In the genomic region with DNA sequence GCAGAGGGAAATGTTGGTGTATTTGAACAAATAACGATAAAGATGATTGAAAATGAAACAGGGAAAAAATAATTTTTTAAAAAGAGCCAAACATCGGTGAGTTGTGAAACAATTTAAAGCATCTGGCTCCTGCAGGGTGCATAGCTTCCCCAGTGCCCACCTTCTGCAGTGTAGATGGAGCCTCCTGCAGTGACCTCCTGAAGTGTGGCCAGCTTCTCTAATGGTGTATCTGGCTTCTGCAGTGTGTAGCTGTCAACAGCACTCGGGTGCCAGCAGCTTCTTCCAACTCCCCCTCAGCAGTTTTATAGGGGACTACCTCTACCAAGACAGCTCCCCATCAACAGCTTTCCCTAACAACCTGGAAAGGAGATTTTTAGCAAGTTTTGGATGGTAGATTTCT, we compare ENCODE assay signal across 19 cellular contexts.
DNase-seq lines count a peak whose midpoint lies in the region; ATAC-seq and TF ChIP-seq lines count a peak whose summit lies in the region.
"Had no signal": no experiment of that assay in that cellular context is flagged by ENCODE, and none has a peak within 500 bp of the region (broad histone marks: within the 10 kb centered on the region; RNA-seq: fewer than 3 reads in every experiment).

No MANE protein-coding gene starts in this region.

- POLR2A ChIA-PET in HEK293 (lab: Yijun Ruan, JAX), result no interaction called here

- WGBS in endodermal cell (ENCODE audit: insufficient coverage in 1 of 2, insufficient read length in 1 of 2), 2 experiments, result 70 to 83% methylated on average over 2 to 3 of the region's 3 CpGs

- in situ Hi-C loops in G401 (cut with HindIII; ENCODE audit: low sequenced_read_pairs), result no loop called here

- H3K9me3 Mint-ChIP-seq in endodermal cell, result no peaks in the 10 kb centered on the region
- peaks cover 46% of the 10 kb centered on the region for H3K9me3 Mint-ChIP-seq in HFFc6
- H3K9me3 Mint-ChIP-seq in activated CD8-positive, alpha-beta memory T cell treated with anti-CD3 and anti-CD28 coated beads, Interleukin-2, amount 10 ng/mL, durations not matched to agents 7 days and 5 days (ENCODE audit: low read depth), result no peaks in the 10 kb centered on the region
- H3K9me3 Mint-ChIP-seq: CD4-positive, alpha-beta T cell had no signal

- H3K4me1 Mint-ChIP-seq in endodermal cell, result peaks cover 13% of the 10 kb centered on the region
- no peaks in the 10 kb centered on the region for H3K4me1 Mint-ChIP-seq in HFFc6 (ENCODE audit: low read depth)
- no peaks in the 10 kb centered on the region for H3K4me1 Mint-ChIP-seq in activated CD8-positive, alpha-beta memory T cell treated with anti-CD3 and anti-CD28 coated beads, Interleukin-2, amount 10 ng/mL, durations not matched to agents 7 days and 5 days
- H3K4me1 Mint-ChIP-seq: B cell; CD14-positive monocyte; CD8-positive, alpha-beta memory T cell had no signal

- DNase-seq in G401 (ENCODE audit: low spot score), result peak; percentile 9
- DNase-seq in NCI-H69 (lab: John Stamatoyannopoulos, UW), result peak; percentile 9
- DNase-seq in endodermal cell, result peak; percentile 57
- no peak for DNase-seq in HFFc6
- no peak for DNase-seq in NOMO-1 (lab: John Stamatoyannopoulos, UW; ENCODE audit: unreplicated experiment in 2 of 2)
- DNase-seq in BE2C, result no peak
- no peak for DNase-seq in activated CD8-positive, alpha-beta memory T cell treated with anti-CD3 and anti-CD28 coated beads, Interleukin-2, amount 10 ng/mL, durations not matched to agents 7 days and 5 days
- DNase-seq: CD4-positive, alpha-beta T cell; CD8-positive, alpha-beta memory T cell; DMS 273 treated with DMSO at 0.1 percent for 48 hours; DMS79; EL; GF-D8 had no signal

- H3K27ac Mint-ChIP-seq in endodermal cell, result no peak overlapping the region
- H3K27ac Mint-ChIP-seq in HFFc6, result no peak overlapping the region
- no peak overlapping the region for H3K27ac Mint-ChIP-seq in activated CD8-positive, alpha-beta memory T cell treated with anti-CD3 and anti-CD28 coated beads, Interleukin-2, amount 10 ng/mL, durations not matched to agents 7 days and 5 days
- H3K27ac Mint-ChIP-seq: B cell; CD14-positive monocyte; CD4-positive, alpha-beta T cell; CD8-positive, alpha-beta memory T cell had no signal

- TF ChIP-seq CTCF in HEK293 (tag by site-specific recombination; IDR thresholded peaks at IDR 0.05) (no peak), endodermal cell (conservative IDR thresholded peaks at IDR 0.05) (no peak), HFFc6 (IDR thresholded peaks at IDR 0.05) (no peak), BE2C (IDR thresholded peaks at IDR 0.05; ENCODE audit: low read depth, low read length) (no peak)

- H3K9ac ChIP-seq in endodermal cell (ENCODE audit: extremely low read depth, low read length, poor library complexity, severe bottlenecking), result no peak overlapping the region
- H3K9ac ChIP-seq: BLaER1 treated with 17β-estradiol and CSF1 and Interleukin-3, amounts not matched to agents 10 nM and 100 nM had no signal

- H3K9me3 ChIP-seq in HEK293 (ENCODE audit: control insufficient read depth, insufficient read depth, low read depth, low read length), result no peaks in the 10 kb centered on the region
- no peaks in the 10 kb centered on the region for H3K9me3 ChIP-seq in endodermal cell (ENCODE audit: control insufficient read depth, low read length)
- no peaks in the 10 kb centered on the region for H3K9me3 ChIP-seq in BE2C
- H3K9me3 ChIP-seq: BLaER1 treated with 17β-estradiol and CSF1 and Interleukin-3, amounts not matched to agents 10 nM and 100 nM; HAP-1 had no signal

- H3K27ac ChIP-seq in HEK293 (ENCODE audit: extremely low read depth, low read depth, low read length) (no peak overlapping the region), endodermal cell (ENCODE audit: low read depth, low read length) (no peak overlapping the region)
- H3K27ac ChIP-seq: 22Rv1; BLaER1 treated with 17β-estradiol and CSF1 and Interleukin-3, amounts not matched to agents 10 nM and 100 nM had no signal

- H3K27me3 ChIP-seq in endodermal cell (ENCODE audit: control insufficient read depth, insufficient read depth, low read length, poor library complexity, severe bottlenecking) (no peaks in the 10 kb centered on the region), BE2C (no peaks in the 10 kb centered on the region)
- H3K27me3 ChIP-seq: BLaER1 treated with 17β-estradiol and CSF1 and Interleukin-3, amounts not matched to agents 10 nM and 100 nM had no signal

- H3K36me3 ChIP-seq in HEK293 (ENCODE audit: control insufficient read depth in 2 of 2, insufficient read depth in 1 of 2, low read length in 2 of 2) (no peaks in the 10 kb centered on the region), endodermal cell (ENCODE audit: control insufficient read depth, insufficient read depth, low read length) (no peaks in the 10 kb centered on the region), BE2C (no peaks in the 10 kb centered on the region)
- H3K36me3 ChIP-seq: BLaER1 treated with 17β-estradiol and CSF1 and Interleukin-3, amounts not matched to agents 10 nM and 100 nM; HAP-1 had no signal

- H3K4me3 Mint-ChIP-seq in endodermal cell (no peak overlapping the region), HFFc6 (no peak overlapping the region)
- H3K4me3 Mint-ChIP-seq in activated CD8-positive, alpha-beta memory T cell treated with anti-CD3 and anti-CD28 coated beads, Interleukin-2, amount 10 ng/mL, durations not matched to agents 7 days and 5 days, result no peak overlapping the region
- H3K4me3 Mint-ChIP-seq: B cell; CD14-positive monocyte; CD4-positive, alpha-beta T cell; CD8-positive, alpha-beta memory T cell had no signal

- ATAC-seq in activated CD8-positive, alpha-beta memory T cell treated with anti-CD3 and anti-CD28 coated beads, Interleukin-2, amount 10 ng/mL, durations not matched to agents 7 days and 5 days, result no peak

- no peaks in the 10 kb centered on the region for H3K36me3 Mint-ChIP-seq in endodermal cell (ENCODE audit: low read depth)
- peaks cover 5% of the 10 kb centered on the region; the same call in 1 of the 2 replicates for H3K36me3 Mint-ChIP-seq in HFFc6 (ENCODE audit: low read depth)
- no peaks in the 10 kb centered on the region for H3K36me3 Mint-ChIP-seq in activated CD8-positive, alpha-beta memory T cell treated with anti-CD3 and anti-CD28 coated beads, Interleukin-2, amount 10 ng/mL, durations not matched to agents 7 days and 5 days
- H3K36me3 Mint-ChIP-seq: CD14-positive monocyte; CD8-positive, alpha-beta memory T cell had no signal

- CTCF ChIA-PET in HEK293 (lab: Yijun Ruan, JAX), result no interaction called here
- CTCF ChIA-PET in activated CD8-positive, alpha-beta memory T cell treated with anti-CD3 and anti-CD28 coated beads, Interleukin-2, amount 10 ng/mL, durations not matched to agents 7 days and 5 days (lab: Charles Lee), result no interaction called here

- H3K27me3 Mint-ChIP-seq in endodermal cell (ENCODE audit: insufficient read depth), result no peaks in the 10 kb centered on the region
- no peaks in the 10 kb centered on the region for H3K27me3 Mint-ChIP-seq in HFFc6 (ENCODE audit: insufficient read depth)
- H3K27me3 Mint-ChIP-seq in activated CD8-positive, alpha-beta memory T cell treated with anti-CD3 and anti-CD28 coated beads, Interleukin-2, amount 10 ng/mL, durations not matched to agents 7 days and 5 days, result no peaks in the 10 kb centered on the region
- H3K27me3 Mint-ChIP-seq: B cell; CD4-positive, alpha-beta T cell; CD8-positive, alpha-beta memory T cell had no signal

- no peaks in the 10 kb centered on the region for H3K4me1 ChIP-seq in HEK293 (ENCODE audit: control insufficient read depth, insufficient read depth, low read length)
- peaks cover 3% of the 10 kb centered on the region for H3K4me1 ChIP-seq in endodermal cell (ENCODE audit: control insufficient read depth, insufficient read depth, low read length)
- no peaks in the 10 kb centered on the region for H3K4me1 ChIP-seq in BE2C
- H3K4me1 ChIP-seq: BLaER1 treated with 17β-estradiol and CSF1 and Interleukin-3, amounts not matched to agents 10 nM and 100 nM had no signal

- H3K4me3 ChIP-seq in HEK293 (ENCODE audit: low read depth, low read length) (no peak overlapping the region), endodermal cell (ENCODE audit: low read length) (no peak overlapping the region), BE2C (ENCODE audit: low read depth, low read length) (no peak overlapping the region)
- H3K4me3 ChIP-seq: BLaER1 treated with 17β-estradiol and CSF1 and Interleukin-3, amounts not matched to agents 10 nM and 100 nM; HAP-1 had no signal

TF ChIP-seq in HEK293, 187 proteins besides CTCF, POLR2A, EP300 and RAD21 (continues in another document):
- TF ChIP-seq ZNF391 (tag by site-specific recombination; IDR thresholded peaks at IDR 0.05; ENCODE audit: borderline replicate concordance, low read depth) (no peak), ZNF2 (tag by site-specific recombination; IDR thresholded peaks at IDR 0.05) (no peak), ZNF311 (tag by site-specific recombination; IDR thresholded peaks at IDR 0.05; ENCODE audit: borderline replicate concordance) (no peak), ZIC2 (tag by site-specific recombination; IDR thresholded peaks at IDR 0.05) (peak; percentile 89), ZNF596 (tag by site-specific recombination; IDR thresholded peaks at IDR 0.05) (no peak), ZNF529 (tag by site-specific recombination; IDR thresholded peaks at IDR 0.05; ENCODE audit: insufficient replicate concordance) (no peak), ZNF292 (tag by site-specific recombination; IDR thresholded peaks at IDR 0.05; ENCODE audit: borderline replicate concordance, low read depth) (no peak), ZNF146 (tag by site-specific recombination; IDR thresholded peaks at IDR 0.05) (no peak), GLIS1 (tag by site-specific recombination; IDR thresholded peaks at IDR 0.05) (peak; percentile 49)
- TF ChIP-seq, protein P1, sequence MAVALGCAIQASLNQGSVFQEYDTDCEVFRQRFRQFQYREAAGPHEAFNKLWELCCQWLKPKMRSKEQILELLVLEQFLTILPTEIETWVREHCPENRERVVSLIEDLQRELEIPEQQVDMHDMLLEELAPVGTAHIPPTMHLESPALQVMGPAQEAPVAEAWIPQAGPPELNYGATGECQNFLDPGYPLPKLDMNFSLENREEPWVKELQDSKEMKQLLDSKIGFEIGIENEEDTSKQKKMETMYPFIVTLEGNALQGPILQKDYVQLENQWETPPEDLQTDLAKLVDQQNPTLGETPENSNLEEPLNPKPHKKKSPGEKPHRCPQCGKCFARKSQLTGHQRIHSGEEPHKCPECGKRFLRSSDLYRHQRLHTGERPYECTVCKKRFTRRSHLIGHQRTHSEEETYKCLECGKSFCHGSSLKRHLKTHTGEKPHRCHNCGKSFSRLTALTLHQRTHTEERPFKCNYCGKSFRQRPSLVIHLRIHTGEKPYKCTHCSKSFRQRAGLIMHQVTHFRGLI (tag by site-specific recombination; IDR thresholded peaks at IDR 0.05), result no peak

Comparison
In these comparisons a context has a peak if more than half of its experiments do, and no peak if none do; other contexts are left out.
1. DNase-seq: peak in G401 (single experiment), NCI-H69 (single experiment) and endodermal cell (single experiment); none in HFFc6 (single experiment), NOMO-1 (0 of 2), BE2C (single experiment) and activated CD8-positive, alpha-beta memory T cell treated with anti-CD3 and anti-CD28 coated beads, Interleukin-2, amount 10 ng/mL, durations not matched to agents 7 days and 5 days (single experiment).